ENCODE assay signal across 1 cellular context in genomic region chr12:32455607-32456063, GRCh38.
A peak's percentile ranks its signal among the peaks of the same experiment; 100 is the strongest.
TF ChIP-seq lines count a peak whose summit lies in the region.

No MANE protein-coding gene starts in this region.

TF ChIP-seq in HepG2, 621 proteins besides CTCF, POLR2A, EP300 and RAD21 (continued from another document):
- TF ChIP-seq CENPBD1 (CRISPR knock-in tag; IDR thresholded peaks at IDR 0.05; ENCODE audit: borderline replicate concordance, low read depth) (no peak), STAG1 (CRISPR knock-in tag; IDR thresholded peaks at IDR 0.05) (peak; percentile 90), SMC3 (IDR thresholded peaks at IDR 0.05; ENCODE audit: low read length) (peak; percentile 82), RBM22 (optimal IDR thresholded peaks at IDR 0.05; ENCODE audit: low read length) (no peak), ZSCAN20 (CRISPR knock-in tag; IDR thresholded peaks at IDR 0.05; ENCODE audit: borderline replicate concordance) (no peak), ZNF788 (CRISPR knock-in tag; IDR thresholded peaks at IDR 0.05; ENCODE audit: borderline replicate concordance) (no peak), RARG (CRISPR knock-in tag; IDR thresholded peaks at IDR 0.05; ENCODE audit: low read depth) (no peak), ZNF382 (CRISPR knock-in tag; IDR thresholded peaks at IDR 0.05; ENCODE audit: borderline replicate concordance) (no peak), HINFP (CRISPR knock-in tag; IDR thresholded peaks at IDR 0.05; ENCODE audit: low read depth) (no peak), ZNF678 (CRISPR knock-in tag; IDR thresholded peaks at IDR 0.05) (no peak)
